In the genomic region with DNA sequence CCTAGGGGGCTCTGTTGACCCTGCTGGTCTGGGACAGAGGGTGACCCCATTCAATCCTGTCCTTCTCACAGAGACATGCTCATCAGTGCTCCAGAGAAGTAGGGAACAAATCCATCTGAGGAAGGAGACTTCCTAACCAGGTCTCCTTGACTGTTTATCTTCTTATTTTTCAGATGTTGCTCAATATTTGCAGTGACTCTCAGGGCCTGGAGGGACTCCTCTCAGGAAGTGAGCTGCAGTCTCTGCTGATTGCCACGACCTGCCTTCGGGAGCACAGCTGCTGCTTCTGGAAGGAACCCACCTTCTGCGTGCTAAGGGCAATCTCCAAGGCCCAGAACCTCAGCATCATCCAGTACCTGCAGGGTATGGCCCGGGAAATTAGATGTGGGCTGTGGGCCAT, we compare ENCODE assay signal across 15 cellular contexts. TPM values are rescaled to one million over a fixed set of nuclear protein-coding genes. Genes with fewer than 3 reads are reported as not detected.
"Had no signal": no experiment of that assay in that cellular context is flagged by ENCODE, and none has a peak within 500 bp of the region (broad histone marks: within the 10 kb centered on the region; RNA-seq: fewer than 3 reads in every experiment).

No MANE protein-coding gene starts in this region.

- H3K27ac ChIP-seq: skin epidermis, stomach, testis had no signal

- H3K27ac Mint-ChIP-seq: activated naive CD4-positive, alpha-beta T cell treated with anti-CD3 and anti-CD28 coated beads, Interleukin-2, amount 50 U/mL, for 72 hours; activated T-cell treated with anti-CD3 and anti-CD28 coated beads, Interleukin-2, amount 50 U/mL, for 72 hours; effector memory CD8-positive, alpha-beta T cell; nephron progenitor cell; type B pancreatic cell had no signal

- DNase-seq: activated CD4-positive, alpha-beta T cell treated with anti-CD3 and anti-CD28 coated beads, Interleukin-2, amount 50 U/mL, for 4 hours; activated gamma-delta T cell treated with Interleukin-2 at 50 U/mL for 16 hours; activated T-cell treated with anti-CD3 and anti-CD28 coated beads, Interleukin-2, amount 50 U/mL, for 72 hours; caudate nucleus; effector memory CD8-positive, alpha-beta T cell; midbrain; nephron progenitor cell; stomach; SW 1271; testis had no signal

- H3K9me3 Mint-ChIP-seq: activated naive CD4-positive, alpha-beta T cell treated with anti-CD3 and anti-CD28 coated beads, Interleukin-2, amount 50 U/mL, for 72 hours; activated T-cell treated with anti-CD3 and anti-CD28 coated beads, Interleukin-2, amount 50 U/mL, for 72 hours; effector memory CD8-positive, alpha-beta T cell; nephron progenitor cell; type B pancreatic cell had no signal

- H3K4me1 ChIP-seq: stomach, testis had no signal

- H3K27me3 ChIP-seq: testis had no signal

- H3K4me3 ChIP-seq: lung, skin epidermis, stomach, testis had no signal

- H3K4me3 Mint-ChIP-seq: activated T-cell treated with anti-CD3 and anti-CD28 coated beads, Interleukin-2, amount 50 U/mL, for 72 hours; effector memory CD8-positive, alpha-beta T cell; nephron progenitor cell; type B pancreatic cell had no signal

- ATAC-seq: activated naive CD4-positive, alpha-beta T cell treated with anti-CD3 and anti-CD28 coated beads, Interleukin-2, amount 50 U/mL, for 72 hours; activated T-cell treated with anti-CD3 and anti-CD28 coated beads, Interleukin-2, amount 50 U/mL, for 72 hours; effector memory CD8-positive, alpha-beta T cell had no signal

- H3K4me1 Mint-ChIP-seq: nephron progenitor cell had no signal

- H3K36me3 Mint-ChIP-seq: activated naive CD4-positive, alpha-beta T cell treated with anti-CD3 and anti-CD28 coated beads, Interleukin-2, amount 50 U/mL, for 72 hours; type B pancreatic cell had no signal

- H3K9me3 ChIP-seq: stomach, testis had no signal

RNA-seq across cellular contexts. Expression of a gene that starts 41.0 kb away (rescaled TPM):
- total RNA-seq: fibroblast of villous mesenchyme had no signal
